ENCODE assay signal across 17 cellular contexts in genomic region chr6:130547723-130548122, GRCh38.
"Had no signal": no experiment of that assay in that cellular context is flagged by ENCODE, and none has a peak within 500 bp of the region (broad histone marks: within the 10 kb centered on the region; RNA-seq: fewer than 3 reads in every experiment).

No MANE protein-coding gene starts in this region.

- H3K4me1 ChIP-seq: esophagus squamous epithelium, suprapubic skin, transverse colon, uterus had no signal

- ATAC-seq: mucosa of descending colon; naive thymus-derived CD8-positive, alpha-beta T cell; stimulated activated naive CD8-positive, alpha-beta T cell treated with anti-CD3 and anti-CD28 coated beads, Interleukin-15, amount 100 ng/mL, for 72 hours had no signal

- H3K36me3 ChIP-seq: esophagus squamous epithelium, suprapubic skin, transverse colon, uterus had no signal

- H3K9me3 Mint-ChIP-seq: memory B cell; naive thymus-derived CD8-positive, alpha-beta T cell had no signal

- H3K27ac ChIP-seq: esophagus squamous epithelium, suprapubic skin, transverse colon, uterus, VCaP had no signal

- H3K4me1 Mint-ChIP-seq: memory B cell; naive thymus-derived CD8-positive, alpha-beta T cell; stimulated activated naive CD8-positive, alpha-beta T cell treated with anti-CD3 and anti-CD28 coated beads, Interleukin-15, amount 100 ng/mL, for 72 hours had no signal

- H3K4me3 ChIP-seq: esophagus squamous epithelium, mucosa of descending colon, suprapubic skin, transverse colon, uterus had no signal

- H3K27ac Mint-ChIP-seq: activated naive CD8-positive, alpha-beta T cell; memory B cell; naive thymus-derived CD8-positive, alpha-beta T cell; stimulated activated naive CD8-positive, alpha-beta T cell treated with anti-CD3 and anti-CD28 coated beads, Interleukin-15, amount 100 ng/mL, for 72 hours; T-helper 1 cell treated with Interleukin-12 subunit alpha and Interleukin-12 subunit beta and Interleukin-4 antibody, amounts not matched to agents 30 μg/mL and 1 μg/mL, for 36 hours had no signal

- H3K27me3 ChIP-seq: esophagus squamous epithelium, suprapubic skin, transverse colon, uterus had no signal

- H3K27me3 Mint-ChIP-seq: activated naive CD8-positive, alpha-beta T cell; memory B cell; naive thymus-derived CD8-positive, alpha-beta T cell; stimulated activated naive CD8-positive, alpha-beta T cell treated with anti-CD3 and anti-CD28 coated beads, Interleukin-15, amount 100 ng/mL, for 72 hours had no signal

- H3K4me3 Mint-ChIP-seq: activated naive CD8-positive, alpha-beta T cell; memory B cell; naive thymus-derived CD8-positive, alpha-beta T cell; stimulated activated naive CD8-positive, alpha-beta T cell treated with anti-CD3 and anti-CD28 coated beads, Interleukin-15, amount 100 ng/mL, for 72 hours; T-helper 1 cell treated with Interleukin-12 subunit alpha and Interleukin-12 subunit beta and Interleukin-4 antibody, amounts not matched to agents 30 μg/mL and 1 μg/mL, for 36 hours had no signal

- H3K36me3 Mint-ChIP-seq: activated naive CD8-positive, alpha-beta T cell; memory B cell; naive thymus-derived CD8-positive, alpha-beta T cell had no signal

- H3K9me3 ChIP-seq: esophagus squamous epithelium, mucosa of descending colon, suprapubic skin, transverse colon, uterus had no signal

- DNase-seq: activated CD4-positive, alpha-beta T cell treated with anti-CD3 and anti-CD28 coated beads, Interleukin-2, amount 50 U/mL, for 48 hours; dermis blood vessel endothelial cell; effector memory CD4-positive, alpha-beta T cell; esophagus squamous epithelium; mucosa of descending colon; naive thymus-derived CD8-positive, alpha-beta T cell; posterior cingulate gyrus; retina; stimulated activated CD4-positive, alpha-beta T cell treated with anti-CD3 and anti-CD28 coated beads, Interleukin-2, amount 100 ng/mL, for 24 hours; stimulated activated naive CD8-positive, alpha-beta T cell treated with anti-CD3 and anti-CD28 coated beads, Interleukin-15, amount 100 ng/mL, for 72 hours; transverse colon; uterus had no signal
